In the genomic region with DNA sequence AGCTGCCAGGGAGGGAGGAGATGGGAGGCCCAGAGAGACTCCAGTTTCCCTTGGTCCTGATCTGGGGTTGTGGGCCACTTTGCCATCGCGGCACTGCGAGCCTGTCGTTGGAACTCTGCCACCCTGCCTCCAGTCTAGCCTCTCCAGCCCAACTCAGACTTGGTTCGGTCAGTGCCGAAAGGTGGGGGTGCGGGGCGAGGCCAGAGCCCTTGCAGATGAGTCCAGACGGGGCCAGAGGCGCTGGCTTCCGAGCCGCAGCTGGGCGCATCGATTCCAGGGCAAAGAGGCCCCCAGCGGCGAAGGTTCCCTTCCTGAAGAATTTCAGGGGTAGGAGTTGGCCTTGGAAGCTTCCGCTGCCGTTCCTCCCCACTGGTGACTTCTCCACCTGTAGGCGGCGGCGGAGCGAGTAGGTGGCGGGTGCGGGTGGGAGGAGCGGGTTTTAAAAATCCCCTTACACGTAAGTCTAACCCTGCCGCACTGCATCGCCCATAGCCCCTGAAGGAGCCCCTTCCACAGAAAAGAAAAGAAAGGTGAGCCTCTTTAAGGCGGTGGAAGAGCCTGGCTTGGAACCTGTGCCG, we compare ENCODE assay signal across 11 cellular contexts. TPM values are rescaled to one million over a fixed set of nuclear protein-coding genes. Genes with fewer than 3 reads are reported as not detected.
DNase-seq lines count a peak whose midpoint lies in the region; TF ChIP-seq lines count a peak whose summit lies in the region.
"Had no signal": no experiment of that assay in that cellular context is flagged by ENCODE, and none has a peak within 500 bp of the region (broad histone marks: within the 10 kb centered on the region; RNA-seq: fewer than 3 reads in every experiment).

No MANE protein-coding gene starts in this region.

- peaks cover 40% of the 10 kb centered on the region for H3K79me2 ChIP-seq in PC-9 (ENCODE audit: low read depth)

- no TSS peak for BruUV-seq in PC-9 (replicated peaks; lab: Mats Ljungman, UMichigan)

- intact Hi-C loops in PC-9 (cut with micrococcal nuclease; ENCODE audit: unreplicated experiment), result loop anchor here (10.0 kb wide), 3 partner anchors 287 to 563 kb away; no protein-coding TSS in a partner anchor

- no peak overlapping the region for H2AFZ ChIP-seq in PC-9

- H3K27ac ChIP-seq in PC-9, result no peak overlapping the region

- POLR2A ChIA-PET in PC-9 (lab: Charles Lee; ENCODE audit: unreplicated experiment), result interaction anchor here (0.6 kb wide), 1 partner anchor 117 kb away, joined by 3 read pairs; no protein-coding TSS in a partner anchor

- H3K4me2 ChIP-seq in PC-9, result no peak overlapping the region

- no peaks in the 10 kb centered on the region for H3K4me1 ChIP-seq in PC-9 (replicated peaks; ENCODE audit: insufficient read depth)

- H3K9me3 ChIP-seq in PC-9 (ENCODE audit: insufficient read depth, low read depth), result no peaks in the 10 kb centered on the region

- no peaks in the 10 kb centered on the region for H3K9me2 ChIP-seq in PC-9 (ENCODE audit: insufficient read depth)

- CTCF ChIA-PET in PC-9 (lab: Charles Lee), result no interaction called here

- TF ChIP-seq CTCF in PC-9 (conservative IDR thresholded peaks at IDR 0.05), result no peak

- no peaks in the 10 kb centered on the region for H4K20me1 ChIP-seq in PC-9 (ENCODE audit: insufficient read depth)

- H3K36me3 ChIP-seq in PC-9 (ENCODE audit: low read depth), result peaks cover 7% of the 10 kb centered on the region; the same call in 1 of the 2 replicates

- H3K27me3 ChIP-seq in PC-9 (ENCODE audit: insufficient read depth, low read depth), result no peaks in the 10 kb centered on the region

- H3K4me3 ChIP-seq in iPS-11a (ENCODE audit: low read depth, low read length) (peak overlapping the region; percentile 41), skeletal muscle cell (ENCODE audit: low read depth, low read length) (peak overlapping the region; percentile 95), PC-9 (no peak overlapping the region)
- H3K4me3 ChIP-seq: K562 had no signal

- no peaks in the 10 kb centered on the region for H3F3A ChIP-seq in PC-9 (ENCODE audit: insufficient read depth, low read depth)

- DNase-seq in GM03348 (ENCODE audit: low spot score) (peak; percentile 65), astrocyte of the hippocampus (ENCODE audit: low read depth, low spot score) (peak; percentile 78), skeletal muscle cell (ENCODE audit: low read depth) (no peak), MV-4-11 (lab: John Stamatoyannopoulos, UW) (no peak), inferior parietal cortex (ENCODE audit: extremely low spot score) (no peak), NCI-H1092 treated with DMSO at 0.1 percent for 48 hours (lab: John Stamatoyannopoulos, UW) (no peak), PC-9 (no peak)
- DNase-seq: SHP77 treated with DMSO at 0.1 percent for 48 hours; stimulated activated CD4-positive, alpha-beta T cell treated with anti-CD3 and anti-CD28 coated beads, Interleukin-2, amount 100 ng/mL, for 24 hours had no signal

RNA-seq across cellular contexts. Expression of a gene that starts 5.1 kb away (rescaled TPM):
- 146 and 174 TPM in 2 replicates for total RNA-seq in PC-9 (2021)

Comparison
In these comparisons a context has a peak if more than half of its experiments do, and no peak if none do; other contexts are left out.
1. DNase-seq: peak in GM03348 (single experiment) and astrocyte of the hippocampus (single experiment); none in skeletal muscle cell (single experiment), MV-4-11 (single experiment), inferior parietal cortex (single experiment), NCI-H1092 treated with DMSO at 0.1 percent for 48 hours (single experiment) and PC-9 (0 of 2).